ENCODE assay signal across 8 cellular contexts in the genomic region with DNA sequence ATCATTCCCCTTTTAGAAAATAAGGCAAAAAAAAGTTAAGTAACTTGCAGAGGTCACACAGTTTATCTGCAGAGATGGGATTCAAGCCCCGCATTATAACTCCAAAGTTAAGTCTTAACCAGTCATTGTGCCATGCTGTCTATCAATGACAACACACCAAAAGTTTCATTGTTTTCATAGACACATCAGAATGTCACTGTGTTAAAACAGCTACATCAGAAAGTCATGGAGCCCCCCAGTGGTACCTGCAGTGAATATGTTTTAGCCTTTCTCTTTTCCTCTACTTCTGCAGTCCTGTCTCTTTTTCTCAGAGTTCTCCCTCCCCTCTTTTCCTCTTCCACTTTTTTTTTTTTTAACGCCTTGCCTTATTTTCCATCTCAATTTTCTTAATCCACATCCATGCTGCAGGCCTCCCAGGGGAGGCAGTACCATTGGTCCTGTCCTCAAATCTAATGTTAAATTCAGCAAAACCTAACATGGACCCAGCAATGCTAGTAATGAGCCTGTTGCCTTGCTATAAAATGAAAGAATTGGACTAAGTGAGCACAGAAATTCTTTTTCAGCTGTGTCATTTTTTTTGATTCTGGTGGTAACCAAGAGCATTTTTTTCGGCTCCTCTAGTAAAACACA. TPM values are rescaled to one million over a fixed set of nuclear protein-coding genes. Genes with fewer than 3 reads are reported as not detected.
A peak's percentile ranks its signal among the peaks of the same experiment; 100 is the strongest.
DNase-seq lines count a peak whose midpoint lies in the region; ATAC-seq and TF ChIP-seq lines count a peak whose summit lies in the region.

No MANE protein-coding gene starts in this region.

- in situ Hi-C loops in T47D (cut with HindIII; ENCODE audit: low pct_unique_long_range_greater_than_20kb, low sequenced_read_pairs), result no loop called here

- DNase-seq in GM10266 (ENCODE audit: extremely low spot score) (peak; percentile 65), NCI-H526 (lab: John Stamatoyannopoulos, UW) (peak; percentile 38 to 81), T47D (ENCODE audit: low read depth in 1 of 2, low spot score in 1 of 2) (peak; percentile 24 to 50), myocyte (ENCODE audit: low read depth) (peak; percentile 67), GF-D8 (lab: John Stamatoyannopoulos, UW) (no peak), activated gamma-delta T cell treated with Interleukin-2 at 50 U/mL for 16 hours (no peak)

- peak; percentile 45 for ATAC-seq in HG02870 (IDR thresholded peaks at IDR 0.05; ENCODE audit: unreplicated experiment)
- ATAC-seq in GM19455 (IDR thresholded peaks at IDR 0.05; ENCODE audit: unreplicated experiment), result no peak

- peak; percentile 56 for TF ChIP-seq CTCF in GM10266 (IDR thresholded peaks at IDR 0.05; ENCODE audit: control insufficient read depth, insufficient read depth, low read depth, missing control alignments)

RNA-seq across cellular contexts. Expression of a gene that starts 3.8 kb away (rescaled TPM):
- 43.2 and 60.4 TPM in 2 replicates for total RNA-seq in myocyte
- polyA plus RNA-seq in myocyte (2012), result 5.1 TPM

Comparison
In these comparisons a context has a peak if more than half of its experiments do, and no peak if none do; other contexts are left out.
1. DNase-seq: peak in GM10266 (single experiment), NCI-H526 (2 of 2), T47D (2 of 2) and myocyte (single experiment); none in GF-D8 (single experiment) and activated gamma-delta T cell treated with Interleukin-2 at 50 U/mL for 16 hours (single experiment).